1 cellular context compared by ENCODE assay signal in genomic region chr7:2299853-2300512, GRCh38.
TF ChIP-seq lines count a peak whose summit lies in the region.

No MANE protein-coding gene starts in this region.

TF ChIP-seq in IMR-90, 13 proteins besides CTCF, POLR2A, EP300 and RAD21:
- TF ChIP-seq SMC3 (IDR thresholded peaks at IDR 0.05; ENCODE audit: low read depth, low read length): no peak
- TF ChIP-seq RFX5 (IDR thresholded peaks at IDR 0.05; ENCODE audit: low read depth, low read length): no peak
- TF ChIP-seq BHLHE40 (IDR thresholded peaks at IDR 0.05; ENCODE audit: low read depth, low read length): no peak
- TF ChIP-seq MAFK (IDR thresholded peaks at IDR 0.05; ENCODE audit: low read depth, low read length): no peak
- TF ChIP-seq RCOR1 (IDR thresholded peaks at IDR 0.05; ENCODE audit: insufficient replicate concordance, low read length): no peak
- TF ChIP-seq FOS (IDR thresholded peaks at IDR 0.05; ENCODE audit: low read depth, low read length): no peak
- no peak for TF ChIP-seq NFE2L2 (IDR thresholded peaks at IDR 0.05; ENCODE audit: low read depth, low read length)
- no peak for TF ChIP-seq ELK1 (IDR thresholded peaks at IDR 0.05; ENCODE audit: borderline replicate concordance, low read depth, low read length)
- TF ChIP-seq CHD1 (IDR thresholded peaks at IDR 0.05; ENCODE audit: low read depth, low read length): no peak
